Comparison of ENCODE assay signal across 34 cellular contexts in genomic region chr13:87361216-87361615, GRCh38.
"Had no signal": no experiment of that assay in that cellular context is flagged by ENCODE, and none has a peak within 500 bp of the region (broad histone marks: within the 10 kb centered on the region; RNA-seq: fewer than 3 reads in every experiment).

No MANE protein-coding gene starts in this region.

- DNase-seq: Karpas-422, Kasumi-1, MG63, MM.1S, MV-4-11, NCI-H1048, NCI-H1092, NCI-H1092 treated with DMSO at 0.1 percent for 48 hours, NCI-H1105, NCI-H1105 treated with DMSO at 0.1 percent for 48 hours, NCI-H1417, NCI-H1417 treated with DMSO at 0.1 percent for 48 hours, NCI-H1436, NCI-H1436 treated with DMSO at 0.1 percent for 48 hours, NCI-H146, NCI-H1694, NCI-H1694 treated with DMSO at 0.1 percent for 48 hours, NCI-H187, NCI-H187 treated with DMSO at 0.1 percent for 48 hours, NCI-H1930, NCI-H2029, NCI-H2029 treated with DMSO at 0.1 percent for 48 hours, NCI-H2081, NCI-H2081 treated with DMSO at 0.1 percent for 48 hours, NCI-H2107, NCI-H2171, NCI-H2171 treated with DMSO at 0.1 percent for 48 hours, NCI-H2227 treated with DMSO at 0.1 percent for 48 hours, NCI-H226, NCI-H345, NCI-H446, NCI-H446 treated with DMSO at 0.1 percent for 48 hours, NCI-H510A, NCI-H510A treated with DMSO at 0.1 percent for 48 hours had no signal
